ENCODE assay signal across 8 cellular contexts in genomic region chr11:111937859-111938258, GRCh38. TPM values are rescaled to one million over a fixed set of nuclear protein-coding genes. Genes with fewer than 3 reads are reported as not detected.
DNase-seq lines count a peak whose midpoint lies in the region; ATAC-seq and TF ChIP-seq lines count a peak whose summit lies in the region.

No MANE protein-coding gene starts in this region.

- intact Hi-C loops in esophagus squamous epithelium (cut with DNase I), result loop anchor here (10.0 kb wide), 1 partner anchor 147 kb away; the partner anchor contains the start of genes SDHD and TIMM8B
- intact Hi-C loops in posterior vena cava (cut with DNase I), result loop anchor here (5.0 to 10.0 kb wide), 3 partner anchors 39 to 1211 kb away; partner anchors contain the start of genes ALG9 (in 1 of the 2), CFAP68 (in 1 of the 2) and FDXACB1 (in 1 of the 2)

- H3K9ac ChIP-seq in ES-I3 (ENCODE audit: low read depth, low read length), result peak overlapping the region; percentile 77; the same call in 1 of the 2 replicates

- H3K27ac ChIP-seq in esophagus squamous epithelium, result peak overlapping the region in 3 of 4 donors; percentile 71 to 85 (median 82)

- H3K9me3 ChIP-seq in ES-I3 (ENCODE audit: control insufficient read depth, insufficient read depth, low read length) (no peaks in the 10 kb centered on the region), esophagus squamous epithelium (no peaks in the 10 kb centered on the region)

- TF ChIP-seq CTCF in esophagus squamous epithelium (IDR thresholded peaks at IDR 0.05), result no peak

- DNase-seq in esophagus squamous epithelium (lab: John Stamatoyannopoulos, UW), result no peak
- peak; percentile 68 for DNase-seq in posterior vena cava (ENCODE audit: low spot score)
- DNase-seq in activated gamma-delta T cell treated with Interleukin-2 at 50 U/mL for 16 hours, result no peak
- DNase-seq in dedifferentiated amniotic fluid mesenchymal stem cell (ENCODE audit: extremely low spot score), result no peak

- ATAC-seq in SK-N-SH treated with all-trans-retinoic acid at 6 μM for 48 hours (peak; percentile 29), HG02840 (IDR thresholded peaks at IDR 0.05; ENCODE audit: low FRiP score, unreplicated experiment) (no peak), GM18858 (IDR thresholded peaks at IDR 0.05; ENCODE audit: unreplicated experiment) (no peak)

- no peaks in the 10 kb centered on the region for H3K36me3 ChIP-seq in ES-I3 (ENCODE audit: insufficient read depth, low read length)
- H3K36me3 ChIP-seq in esophagus squamous epithelium, result no peaks in the 10 kb centered on the region

- peak overlapping the region in 3 of 4 donors; percentile 54 to 79 (median 75) for H3K4me3 ChIP-seq in esophagus squamous epithelium

- WGBS in esophagus squamous epithelium, 2 donors, result 68 to 71% methylated on average over 7 of the region's 7 CpGs

- H3K4me1 ChIP-seq in ES-I3 (ENCODE audit: insufficient read depth, low read length) (peaks cover 31% of the 10 kb centered on the region), esophagus squamous epithelium (peaks cover 0 to 59% (median 33%) of the 10 kb centered on the region in 3 donors)

- H3K27me3 ChIP-seq in esophagus squamous epithelium, result no peaks in the 10 kb centered on the region

- no peak for TF ChIP-seq POLR2A in esophagus squamous epithelium (IDR thresholded peaks at IDR 0.05)

TF ChIP-seq in SK-N-SH treated with all-trans-retinoic acid at 6 μM for 48 hours, 23 proteins besides CTCF, POLR2A, EP300 and RAD21:
- no peak for TF ChIP-seq TSHZ2 (CRISPR knock-in tag; IDR thresholded peaks at IDR 0.05)
- TF ChIP-seq ZFP30 (CRISPR knock-in tag; IDR thresholded peaks at IDR 0.05), result no peak
TF ChIP-seq in SK-N-SH treated with all-trans-retinoic acid at 6 μM for 48 hours: peak in this region for 0.

RNA-seq across cellular contexts. Expression of gene DIXDC1, which starts 0.7 kb away (rescaled TPM):
- 10 to 100 TPM in 2 of 4 donors, 1 to 10 TPM in 2; 2.8 to 26.1 (median 9.2) TPM for total RNA-seq in esophagus squamous epithelium
- 10 to 100 TPM; 40.5 to 44.5 TPM for total RNA-seq in posterior vena cava

RNA-seq across cellular contexts. Expression of gene C11orf52, which starts 19.1 kb away (rescaled TPM):
- 10 to 100 TPM in 1 of 4 donors, 1 to 10 TPM in 3; 2.4 to 10.2 (median 3.7) TPM for total RNA-seq in esophagus squamous epithelium
- 1 to 10 TPM; 1.6 to 1.7 TPM for total RNA-seq in posterior vena cava

RNA-seq across cellular contexts. Expression of gene HSPB2, which starts 25.3 kb away (rescaled TPM):
- total RNA-seq in esophagus squamous epithelium, result under 1 TPM in 1 of 4 donors, not detected in 3; 0.19 TPM
- total RNA-seq in posterior vena cava, result 10 to 100 TPM; 11.6 to 16.5 TPM

RNA-seq across cellular contexts. Expression of gene CRYAB, which starts 26.3 kb away (rescaled TPM):
- total RNA-seq in esophagus squamous epithelium (10 to 100 TPM; 22.9 to 85.0 (median 45.2) TPM), posterior vena cava (100 to 1,000 TPM; 527 to 713 TPM)

RNA-seq across cellular contexts. Expression of gene CFAP68, which starts 58.5 kb away (rescaled TPM):
- total RNA-seq in esophagus squamous epithelium, result 10 to 100 TPM; 12.7 to 28.8 (median 17.7) TPM
- 1 to 10 TPM; 9.0 to 9.2 TPM for total RNA-seq in posterior vena cava

Comparison
In these comparisons a context has a peak if more than half of its experiments do, and no peak if none do; other contexts are left out.
1. RNA of gene HSPB2, which starts 25.3 kb away (total RNA-seq): 11.6 to 16.5 TPM in posterior vena cava; 0.19 TPM in esophagus squamous epithelium; every median in the first group is over 10 times any median in the second.